ENCODE assay signal across 1 cellular context in genomic region chr7:77308792-77309191, GRCh38.
TF ChIP-seq lines count a peak whose summit lies in the region.

No MANE protein-coding gene starts in this region.

TF ChIP-seq in H1, 55 proteins besides CTCF, POLR2A, EP300 and RAD21:
- TF ChIP-seq RFX5 (IDR thresholded peaks at IDR 0.05; ENCODE audit: borderline replicate concordance, low read depth, low read length) (no peak), TBP (IDR thresholded peaks at IDR 0.05; ENCODE audit: low read depth, low read length) (no peak), CBX5 (IDR thresholded peaks at IDR 0.05; ENCODE audit: low read depth, low read length) (no peak), HDAC2 (IDR thresholded peaks at IDR 0.05; ENCODE audit: borderline replicate concordance in 1 of 2, low read depth in 2 of 2, low read length in 2 of 2) (no peak), BRCA1 (IDR thresholded peaks at IDR 0.05; ENCODE audit: low read depth, low read length) (no peak), KDM4A (IDR thresholded peaks at IDR 0.05; ENCODE audit: low read depth, low read length, severe bottlenecking) (no peak), CEBPB (IDR thresholded peaks at IDR 0.05; ENCODE audit: low read depth, low read length) (no peak), POU5F1 (IDR thresholded peaks at IDR 0.05; ENCODE audit: low read depth, low read length) (no peak), SP4 (IDR thresholded peaks at IDR 0.05; ENCODE audit: low read length) (no peak), TAF1 (IDR thresholded peaks at IDR 0.05; ENCODE audit: low read depth, low read length) (no peak), KDM5A (IDR thresholded peaks at IDR 0.05; ENCODE audit: low read length) (no peak), GABPA (IDR thresholded peaks at IDR 0.05; ENCODE audit: borderline replicate concordance, insufficient read depth, low read length) (no peak), JUND (IDR thresholded peaks at IDR 0.05; ENCODE audit: low read length) (no peak), CHD2 (IDR thresholded peaks at IDR 0.05; ENCODE audit: low read length) (no peak), PHF8 (conservative IDR thresholded peaks at IDR 0.05; ENCODE audit: low read depth, low read length) (no peak)
- TF ChIP-seq, protein P1, sequence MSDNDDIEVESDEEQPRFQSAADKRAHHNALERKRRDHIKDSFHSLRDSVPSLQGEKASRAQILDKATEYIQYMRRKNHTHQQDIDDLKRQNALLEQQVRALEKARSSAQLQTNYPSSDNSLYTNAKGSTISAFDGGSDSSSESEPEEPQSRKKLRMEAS (IDR thresholded peaks at IDR 0.05), result no peak
